2 cellular contexts compared by ENCODE assay signal in the genomic region with DNA sequence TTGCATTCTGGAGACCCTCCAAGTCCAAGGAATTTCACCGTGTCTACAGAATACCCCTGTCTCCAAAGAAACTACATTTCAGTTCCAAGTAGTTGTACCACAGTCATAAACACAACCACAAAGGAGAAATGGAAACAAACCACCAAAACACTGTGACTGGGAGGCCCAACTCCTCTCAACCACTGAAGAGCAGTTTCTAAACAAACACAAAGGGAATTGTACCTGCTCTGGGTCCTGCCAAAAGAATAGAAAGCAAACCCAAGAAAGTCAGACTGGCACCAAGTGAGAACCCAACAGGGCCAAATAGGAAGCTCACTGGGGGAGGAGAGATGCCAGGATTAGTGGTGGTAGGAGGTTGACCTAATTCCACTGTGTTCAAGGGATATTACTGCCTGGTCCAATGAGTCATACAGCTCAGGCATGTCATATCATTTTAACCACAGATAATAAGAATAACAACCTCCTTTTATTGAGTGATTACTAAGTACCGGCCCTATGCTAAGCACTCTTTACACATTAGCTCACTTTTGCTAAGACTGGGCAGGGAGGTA.
TF ChIP-seq lines count a peak whose summit lies in the region.

No MANE protein-coding gene starts in this region.

TF ChIP-seq in SK-N-SH, 30 proteins besides CTCF, POLR2A, EP300 and RAD21 (continued from another document):
- TF ChIP-seq, protein P1, sequence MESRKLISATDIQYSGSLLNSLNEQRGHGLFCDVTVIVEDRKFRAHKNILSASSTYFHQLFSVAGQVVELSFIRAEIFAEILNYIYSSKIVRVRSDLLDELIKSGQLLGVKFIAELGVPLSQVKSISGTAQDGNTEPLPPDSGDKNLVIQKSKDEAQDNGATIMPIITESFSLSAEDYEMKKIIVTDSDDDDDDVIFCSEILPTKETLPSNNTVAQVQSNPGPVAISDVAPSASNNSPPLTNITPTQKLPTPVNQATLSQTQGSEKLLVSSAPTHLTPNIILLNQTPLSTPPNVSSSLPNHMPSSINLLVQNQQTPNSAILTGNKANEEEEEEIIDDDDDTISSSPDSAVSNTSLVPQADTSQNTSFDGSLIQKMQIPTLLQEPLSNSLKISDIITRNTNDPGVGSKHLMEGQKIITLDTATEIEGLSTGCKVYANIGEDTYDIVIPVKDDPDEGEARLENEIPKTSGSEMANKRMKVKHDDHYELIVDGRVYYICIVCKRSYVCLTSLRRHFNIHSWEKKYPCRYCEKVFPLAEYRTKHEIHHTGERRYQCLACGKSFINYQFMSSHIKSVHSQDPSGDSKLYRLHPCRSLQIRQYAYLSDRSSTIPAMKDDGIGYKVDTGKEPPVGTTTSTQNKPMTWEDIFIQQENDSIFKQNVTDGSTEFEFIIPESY (IDR thresholded peaks at IDR 0.05; ENCODE audit: borderline replicate concordance, low read depth): no peak
- TF ChIP-seq POLR2AphosphoS5 (IDR thresholded peaks at IDR 0.05; ENCODE audit: low read depth, low read length): peak; percentile 12; the same call in 1 of the 2 replicates
- no peak for TF ChIP-seq REST (IDR thresholded peaks at IDR 0.05; ENCODE audit: low read depth, low read length)
- TF ChIP-seq TCF12 (IDR thresholded peaks at IDR 0.05): peak; percentile 51
- no peak for TF ChIP-seq FOXM1 (IDR thresholded peaks at IDR 0.05; ENCODE audit: low read depth)
- TF ChIP-seq, protein P2, sequence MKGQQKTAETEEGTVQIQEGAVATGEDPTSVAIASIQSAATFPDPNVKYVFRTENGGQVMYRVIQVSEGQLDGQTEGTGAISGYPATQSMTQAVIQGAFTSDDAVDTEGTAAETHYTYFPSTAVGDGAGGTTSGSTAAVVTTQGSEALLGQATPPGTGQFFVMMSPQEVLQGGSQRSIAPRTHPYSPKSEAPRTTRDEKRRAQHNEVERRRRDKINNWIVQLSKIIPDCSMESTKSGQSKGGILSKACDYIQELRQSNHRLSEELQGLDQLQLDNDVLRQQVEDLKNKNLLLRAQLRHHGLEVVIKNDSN (IDR thresholded peaks at IDR 0.05; ENCODE audit: borderline replicate concordance, low read depth): no peak

TF ChIP-seq in WTC11, 78 proteins besides CTCF, POLR2A, EP300 and RAD21 (continued from another document):
- TF ChIP-seq EMX1 (CRISPR knock-in tag; IDR thresholded peaks at IDR 0.05): no peak
- no peak for TF ChIP-seq ATF3 (CRISPR knock-in tag; conservative IDR thresholded peaks at IDR 0.05)
- no peak for TF ChIP-seq TP53 (CRISPR knock-in tag; IDR thresholded peaks at IDR 0.05)
- TF ChIP-seq, protein P3, sequence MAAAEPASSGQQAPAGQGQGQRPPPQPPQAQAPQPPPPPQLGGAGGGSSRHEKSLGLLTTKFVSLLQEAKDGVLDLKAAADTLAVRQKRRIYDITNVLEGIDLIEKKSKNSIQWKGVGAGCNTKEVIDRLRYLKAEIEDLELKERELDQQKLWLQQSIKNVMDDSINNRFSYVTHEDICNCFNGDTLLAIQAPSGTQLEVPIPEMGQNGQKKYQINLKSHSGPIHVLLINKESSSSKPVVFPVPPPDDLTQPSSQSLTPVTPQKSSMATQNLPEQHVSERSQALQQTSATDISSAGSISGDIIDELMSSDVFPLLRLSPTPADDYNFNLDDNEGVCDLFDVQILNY (CRISPR knock-in tag; IDR thresholded peaks at IDR 0.05): no peak
- TF ChIP-seq, protein P4, sequence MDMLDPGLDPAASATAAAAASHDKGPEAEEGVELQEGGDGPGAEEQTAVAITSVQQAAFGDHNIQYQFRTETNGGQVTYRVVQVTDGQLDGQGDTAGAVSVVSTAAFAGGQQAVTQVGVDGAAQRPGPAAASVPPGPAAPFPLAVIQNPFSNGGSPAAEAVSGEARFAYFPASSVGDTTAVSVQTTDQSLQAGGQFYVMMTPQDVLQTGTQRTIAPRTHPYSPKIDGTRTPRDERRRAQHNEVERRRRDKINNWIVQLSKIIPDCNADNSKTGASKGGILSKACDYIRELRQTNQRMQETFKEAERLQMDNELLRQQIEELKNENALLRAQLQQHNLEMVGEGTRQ (CRISPR knock-in tag; IDR thresholded peaks at IDR 0.05): no peak
TF ChIP-seq in WTC11: peak in this region for 0.
